1 cellular context compared by ENCODE assay signal in the genomic region with DNA sequence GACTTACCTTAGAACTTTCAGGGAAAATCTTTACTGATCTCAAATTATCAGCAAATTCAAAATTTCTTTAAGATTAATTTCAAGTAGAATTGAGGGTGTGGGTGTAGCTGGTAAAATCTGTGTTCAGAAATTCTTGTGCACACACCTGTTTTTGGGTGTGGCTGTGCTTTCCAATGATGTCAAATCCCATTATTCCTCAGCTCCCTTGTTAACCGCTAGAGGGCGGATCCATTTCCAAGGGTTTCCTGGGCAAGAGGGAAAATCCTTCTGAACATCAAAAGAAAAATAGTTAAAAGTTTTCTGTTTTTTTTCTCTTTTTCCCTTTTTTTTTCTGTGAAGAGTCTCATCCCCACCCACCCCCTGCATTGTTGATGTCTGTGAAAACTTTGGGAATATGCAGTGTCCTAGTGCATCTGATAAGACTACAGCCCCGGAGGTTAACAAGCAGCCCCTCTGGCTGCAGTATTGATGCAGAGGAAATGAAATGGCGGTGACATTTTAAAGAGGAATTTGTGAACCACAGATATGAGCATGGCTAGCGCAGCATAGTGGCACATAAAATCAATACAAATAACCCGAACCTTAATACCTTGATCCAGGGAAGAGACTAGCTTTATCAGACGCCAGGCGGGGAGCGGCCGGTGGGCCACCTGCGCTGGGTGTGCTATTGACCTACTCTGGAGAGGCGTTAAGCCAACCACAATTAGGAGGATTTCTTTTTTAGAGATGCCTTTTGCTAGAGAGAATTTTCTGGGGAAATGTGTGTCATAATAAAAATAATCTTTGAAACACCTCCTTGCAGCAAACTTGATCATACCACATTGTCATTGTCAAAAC.
TF ChIP-seq lines count a peak whose summit lies in the region.

No MANE protein-coding gene starts in this region.

TF ChIP-seq in HepG2, 621 proteins besides CTCF, POLR2A, EP300 and RAD21 (continued from another document):
- TF ChIP-seq, protein P1, sequence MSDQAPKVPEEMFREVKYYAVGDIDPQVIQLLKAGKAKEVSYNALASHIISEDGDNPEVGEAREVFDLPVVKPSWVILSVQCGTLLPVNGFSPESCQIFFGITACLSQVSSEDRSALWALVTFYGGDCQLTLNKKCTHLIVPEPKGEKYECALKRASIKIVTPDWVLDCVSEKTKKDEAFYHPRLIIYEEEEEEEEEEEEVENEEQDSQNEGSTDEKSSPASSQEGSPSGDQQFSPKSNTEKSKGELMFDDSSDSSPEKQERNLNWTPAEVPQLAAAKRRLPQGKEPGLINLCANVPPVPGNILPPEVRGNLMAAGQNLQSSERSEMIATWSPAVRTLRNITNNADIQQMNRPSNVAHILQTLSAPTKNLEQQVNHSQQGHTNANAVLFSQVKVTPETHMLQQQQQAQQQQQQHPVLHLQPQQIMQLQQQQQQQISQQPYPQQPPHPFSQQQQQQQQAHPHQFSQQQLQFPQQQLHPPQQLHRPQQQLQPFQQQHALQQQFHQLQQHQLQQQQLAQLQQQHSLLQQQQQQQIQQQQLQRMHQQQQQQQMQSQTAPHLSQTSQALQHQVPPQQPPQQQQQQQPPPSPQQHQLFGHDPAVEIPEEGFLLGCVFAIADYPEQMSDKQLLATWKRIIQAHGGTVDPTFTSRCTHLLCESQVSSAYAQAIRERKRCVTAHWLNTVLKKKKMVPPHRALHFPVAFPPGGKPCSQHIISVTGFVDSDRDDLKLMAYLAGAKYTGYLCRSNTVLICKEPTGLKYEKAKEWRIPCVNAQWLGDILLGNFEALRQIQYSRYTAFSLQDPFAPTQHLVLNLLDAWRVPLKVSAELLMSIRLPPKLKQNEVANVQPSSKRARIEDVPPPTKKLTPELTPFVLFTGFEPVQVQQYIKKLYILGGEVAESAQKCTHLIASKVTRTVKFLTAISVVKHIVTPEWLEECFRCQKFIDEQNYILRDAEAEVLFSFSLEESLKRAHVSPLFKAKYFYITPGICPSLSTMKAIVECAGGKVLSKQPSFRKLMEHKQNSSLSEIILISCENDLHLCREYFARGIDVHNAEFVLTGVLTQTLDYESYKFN (CRISPR knock-in tag; conservative IDR thresholded peaks at IDR 0.05) = no peak
- TF ChIP-seq, protein P2, sequence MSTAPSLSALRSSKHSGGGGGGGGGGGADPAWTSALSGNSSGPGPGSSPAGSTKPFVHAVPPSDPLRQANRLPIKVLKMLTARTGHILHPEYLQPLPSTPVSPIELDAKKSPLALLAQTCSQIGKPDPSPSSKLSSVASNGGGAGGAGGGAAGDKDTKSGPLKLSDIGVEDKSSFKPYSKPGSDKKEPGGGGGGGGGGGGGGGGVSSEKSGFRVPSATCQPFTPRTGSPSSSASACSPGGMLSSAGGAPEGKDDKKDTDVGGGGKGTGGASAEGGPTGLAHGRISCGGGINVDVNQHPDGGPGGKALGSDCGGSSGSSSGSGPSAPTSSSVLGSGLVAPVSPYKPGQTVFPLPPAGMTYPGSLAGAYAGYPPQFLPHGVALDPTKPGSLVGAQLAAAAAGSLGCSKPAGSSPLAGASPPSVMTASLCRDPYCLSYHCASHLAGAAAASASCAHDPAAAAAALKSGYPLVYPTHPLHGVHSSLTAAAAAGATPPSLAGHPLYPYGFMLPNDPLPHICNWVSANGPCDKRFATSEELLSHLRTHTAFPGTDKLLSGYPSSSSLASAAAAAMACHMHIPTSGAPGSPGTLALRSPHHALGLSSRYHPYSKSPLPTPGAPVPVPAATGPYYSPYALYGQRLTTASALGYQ (CRISPR knock-in tag; IDR thresholded peaks at IDR 0.05) = no peak
- TF ChIP-seq, protein P3, sequence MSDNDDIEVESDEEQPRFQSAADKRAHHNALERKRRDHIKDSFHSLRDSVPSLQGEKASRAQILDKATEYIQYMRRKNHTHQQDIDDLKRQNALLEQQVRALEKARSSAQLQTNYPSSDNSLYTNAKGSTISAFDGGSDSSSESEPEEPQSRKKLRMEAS (IDR thresholded peaks at IDR 0.05) = no peak
- TF ChIP-seq KLF9 (CRISPR knock-in tag; IDR thresholded peaks at IDR 0.05; ENCODE audit: low read depth) (no peak), THYN1 (CRISPR knock-in tag; IDR thresholded peaks at IDR 0.05; ENCODE audit: borderline replicate concordance, low read depth) (no peak), ZMYM4 (CRISPR knock-in tag; IDR thresholded peaks at IDR 0.05) (0 out of 2 replicates have a peak, but pooled peaks have one; percentile 23), PITX1 (CRISPR knock-in tag; IDR thresholded peaks at IDR 0.05) (no peak)
- TF ChIP-seq, protein P4, sequence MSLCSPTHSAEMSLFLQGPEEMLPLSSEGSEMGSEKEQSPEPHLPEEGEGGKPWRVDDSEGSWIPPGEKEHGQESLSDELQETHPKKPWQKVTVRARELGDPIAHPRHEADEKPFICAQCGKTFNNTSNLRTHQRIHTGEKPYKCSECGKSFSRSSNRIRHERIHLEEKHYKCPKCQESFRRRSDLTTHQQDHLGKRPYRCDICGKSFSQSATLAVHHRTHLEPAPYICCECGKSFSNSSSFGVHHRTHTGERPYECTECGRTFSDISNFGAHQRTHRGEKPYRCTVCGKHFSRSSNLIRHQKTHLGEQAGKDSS (CRISPR knock-in tag; IDR thresholded peaks at IDR 0.05; ENCODE audit: borderline replicate concordance, low read depth) = no peak
